20 cellular contexts compared by ENCODE assay signal in the genomic region with DNA sequence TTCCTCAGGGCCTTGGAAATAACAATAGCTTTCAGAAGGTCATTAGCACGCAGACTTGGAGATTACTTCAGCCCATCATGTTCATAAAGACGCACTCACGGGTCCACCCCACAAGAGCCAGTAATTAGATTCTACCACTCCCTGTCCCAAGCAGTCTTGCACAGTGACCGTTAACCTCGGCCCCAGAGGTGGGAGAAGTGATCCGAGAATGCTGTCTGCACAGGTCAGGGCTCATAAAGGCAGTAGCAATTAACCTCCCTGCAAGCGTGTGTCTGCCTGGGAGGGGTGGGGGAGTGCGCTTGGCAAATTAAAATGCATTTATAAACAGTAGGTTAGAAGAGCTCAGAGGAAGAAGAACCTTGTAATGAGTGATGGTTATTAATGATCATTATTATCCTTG.
DNase-seq lines count a peak whose midpoint lies in the region; ATAC-seq, FAIRE-seq and TF ChIP-seq lines count a peak whose summit lies in the region.
"Had no signal": no experiment of that assay in that cellular context is flagged by ENCODE, and none has a peak within 500 bp of the region (broad histone marks: within the 10 kb centered on the region; RNA-seq: fewer than 3 reads in every experiment).

No MANE protein-coding gene starts in this region.

- no peak for TF ChIP-seq CTCF in right lobe of liver (IDR thresholded peaks at IDR 0.05)
- TF ChIP-seq CTCF in HepG2 (CRISPR knock-in tag; IDR thresholded peaks at IDR 0.05) = no peak
- no peak for TF ChIP-seq CTCF in brain (conservative IDR thresholded peaks at IDR 0.05)
- TF ChIP-seq CTCF in neural progenitor cell (IDR thresholded peaks at IDR 0.05) = no peak

- H3K27ac Mint-ChIP-seq in brain (peak overlapping the region in 4 of 5 experiments; percentile 8 to 58 (median 35)), neural progenitor cell (peak overlapping the region; percentile 25)
- H3K27ac Mint-ChIP-seq: B cell had no signal

- no TSS peak for BruUV-seq in HepG2 (replicated peaks; lab: Mats Ljungman, UMichigan)

- H3K9ac ChIP-seq in HepG2 (ENCODE audit: insufficient read depth, low read depth, low read length) (no peak overlapping the region), neural progenitor cell (no peak overlapping the region)

- TF ChIP-seq EP300 in HepG2 (IDR thresholded peaks at IDR 0.05; ENCODE audit: low read depth in 2 of 2, low read length in 2 of 2) (no peak), HepG2 (CRISPR knock-in tag; IDR thresholded peaks at IDR 0.05; ENCODE audit: borderline replicate concordance) (no peak)

- DNase-seq in right lobe of liver (no peak), HepG2 (ENCODE audit: low spot score) (no peak), neural progenitor cell (ENCODE audit: low spot score) (peak; percentile 13), iPS-NIHi7 (ENCODE audit: extremely low spot score) (no peak), AG08395 (ENCODE audit: low spot score) (no peak), caudate nucleus (lab: John Stamatoyannopoulos, UW) (no peak)
- DNase-seq: ACHN; Caco-2; CD4-positive, CD25-positive, alpha-beta regulatory T cell; DMS153; Kasumi-1; NCI-H2029 treated with DMSO at 0.1 percent for 48 hours; NCI-H226; NCI-H526 treated with DMSO at 0.1 percent for 48 hours; SW 1271 had no signal

- H2AFZ ChIP-seq in HepG2 (ENCODE audit: low read length) (no peak overlapping the region), neural progenitor cell (replicated peaks) (no peak overlapping the region)

- WGBS in right lobe of liver (ENCODE audit: insufficient coverage, low coverage, low lambda C conversion rate, missing lambda C conversion rate) = 57% methylated on average over 7 of the region's 8 CpGs
- 39% methylated on average over 8 of the region's 8 CpGs for WGBS in HepG2 (ENCODE audit: low lambda C conversion rate)

- no peak for TF ChIP-seq RAD21 in HepG2 (CRISPR knock-in tag; IDR thresholded peaks at IDR 0.05)

- ATAC-seq in right lobe of liver (peak in 3 of 4 donors; percentile 21 to 27 (median 24)), HepG2 (no peak)

- H3F3A ChIP-seq in neural progenitor cell (ENCODE audit: low read depth) = no peaks in the 10 kb centered on the region

- H4K20me1 ChIP-seq in HepG2 (ENCODE audit: insufficient read depth, low read length) (no peaks in the 10 kb centered on the region), neural progenitor cell (ENCODE audit: low read depth) (no peaks in the 10 kb centered on the region)

- H3K9me3 Mint-ChIP-seq in brain = peaks cover 0 to 4% (median 0%) of the 10 kb centered on the region in 5 experiments
- H3K9me3 Mint-ChIP-seq in neural progenitor cell = peaks cover 3% of the 10 kb centered on the region
- H3K9me3 Mint-ChIP-seq: CD4-positive, CD25-positive, alpha-beta regulatory T cell; IgD-negative memory B cell had no signal

- peaks cover 0 to 6% (median 0%) of the 10 kb centered on the region in 4 donors for H3K4me1 ChIP-seq in right lobe of liver
- no peaks in the 10 kb centered on the region for H3K4me1 ChIP-seq in HepG2 (ENCODE audit: insufficient read depth, low read length)
- H3K4me1 ChIP-seq in neural progenitor cell = peaks cover 3% of the 10 kb centered on the region
- H3K4me1 ChIP-seq: Caco-2, SJSA1 had no signal

- POLR2A ChIA-PET in HepG2 (lab: Yijun Ruan, JAX) = no interaction called here

- H3K27me3 ChIP-seq in right lobe of liver (no peaks in the 10 kb centered on the region), HepG2 (ENCODE audit: control insufficient read depth in 1 of 2, insufficient read depth in 2 of 2, low read length in 2 of 2) (no peaks in the 10 kb centered on the region), neural progenitor cell (no peaks in the 10 kb centered on the region)
- H3K27me3 ChIP-seq: SJSA1 had no signal

- H3K36me3 ChIP-seq in right lobe of liver (no peaks in the 10 kb centered on the region), HepG2 (replicated peaks in 1 of 2; ENCODE audit: control insufficient read depth in 1 of 2, insufficient read depth in 2 of 2, low read length in 2 of 2) (no peaks in the 10 kb centered on the region), neural progenitor cell (no peaks in the 10 kb centered on the region)
- H3K36me3 ChIP-seq: SJSA1 had no signal

- in situ Hi-C loops in HepG2 (cut with HindIII; ENCODE audit: extremely low pct_ligation_motif_present, low pct_unique_long_range_greater_than_20kb) = loop anchor here (25.0 kb wide), 1 partner anchor 752 kb away; no protein-coding TSS in a partner anchor

- TF ChIP-seq POLR2A in right lobe of liver (IDR thresholded peaks at IDR 0.05) = no peak
- TF ChIP-seq POLR2A in HepG2 (IDR thresholded peaks at IDR 0.05; ENCODE audit: insufficient read depth in 1 of 2, low read depth in 2 of 2, low read length in 2 of 2) = no peak

- no peak overlapping the region for H3K4me2 ChIP-seq in HepG2 (ENCODE audit: low read depth, low read length)
- no peak overlapping the region for H3K4me2 ChIP-seq in neural progenitor cell

- H3K79me2 ChIP-seq in HepG2 (ENCODE audit: insufficient read depth, low read length) (no peaks in the 10 kb centered on the region), neural progenitor cell (ENCODE audit: low read depth) (no peaks in the 10 kb centered on the region)

- H3K4me1 Mint-ChIP-seq in brain (peaks cover 32% of the 10 kb centered on the region), neural progenitor cell (peaks cover 25% of the 10 kb centered on the region)
- H3K4me1 Mint-ChIP-seq: B cell; CD4-positive, CD25-positive, alpha-beta regulatory T cell had no signal

- H3K4me3 ChIP-seq in right lobe of liver = no peak overlapping the region
- no peak overlapping the region for H3K4me3 ChIP-seq in HepG2 (replicated peaks in 1 of 3; ENCODE audit: insufficient read depth in 1 of 3, low read depth in 2 of 3, low read length in 3 of 3)
- H3K4me3 ChIP-seq in neural progenitor cell = no peak overlapping the region
- H3K4me3 ChIP-seq: SJSA1 had no signal

- intact Hi-C loops in right lobe of liver (cut with DNase I) (no loop called here), HepG2 (cut with micrococcal nuclease; ENCODE audit: unreplicated experiment) (no loop called here)

- H3K27me3 Mint-ChIP-seq in brain = peaks cover 5% of the 10 kb centered on the region
- peaks cover 8% of the 10 kb centered on the region for H3K27me3 Mint-ChIP-seq in neural progenitor cell (ENCODE audit: insufficient read depth, low read depth)
- H3K27me3 Mint-ChIP-seq: IgD-negative memory B cell had no signal

- H3K9me3 ChIP-seq in right lobe of liver (no peaks in the 10 kb centered on the region), HepG2 (ENCODE audit: low read length) (no peaks in the 10 kb centered on the region), neural progenitor cell (ENCODE audit: low read depth) (no peaks in the 10 kb centered on the region)
- H3K9me3 ChIP-seq: Caco-2, SJSA1 had no signal

- CTCF ChIA-PET in HepG2 (lab: Yijun Ruan, JAX; ENCODE audit: low intra/inter-chr PET ratio, low total read pairs) = interaction anchor here (1.8 kb wide), 1 partner anchor 42 kb away, joined by 17 read pairs; no protein-coding TSS in a partner anchor

- peak overlapping the region in 2 of 5 experiments; percentile 4 to 10 for H3K4me3 Mint-ChIP-seq in brain
- peak overlapping the region; percentile 20 for H3K4me3 Mint-ChIP-seq in neural progenitor cell
- H3K4me3 Mint-ChIP-seq: B cell; CD4-positive, CD25-positive, alpha-beta regulatory T cell; IgD-negative memory B cell had no signal

- H3K27ac ChIP-seq in right lobe of liver (no peak overlapping the region), HepG2 (ENCODE audit: extremely low read length, insufficient read depth, low read length) (no peak overlapping the region), neural progenitor cell (no peak overlapping the region), caudate nucleus (ENCODE audit: low read depth, low read length) (no peak overlapping the region)
- H3K27ac ChIP-seq: SJSA1 had no signal

- no peak for FAIRE-seq in HepG2 (lab: Jason Lieb, UNC)
- FAIRE-seq: GM19239 had no signal

- H3K36me3 Mint-ChIP-seq in brain (no peaks in the 10 kb centered on the region), neural progenitor cell (no peaks in the 10 kb centered on the region)
- H3K36me3 Mint-ChIP-seq: CD4-positive, CD25-positive, alpha-beta regulatory T cell; IgD-negative memory B cell had no signal

TF ChIP-seq in HepG2, 621 proteins besides CTCF, POLR2A, EP300 and RAD21:
- TF ChIP-seq, protein P1, sequence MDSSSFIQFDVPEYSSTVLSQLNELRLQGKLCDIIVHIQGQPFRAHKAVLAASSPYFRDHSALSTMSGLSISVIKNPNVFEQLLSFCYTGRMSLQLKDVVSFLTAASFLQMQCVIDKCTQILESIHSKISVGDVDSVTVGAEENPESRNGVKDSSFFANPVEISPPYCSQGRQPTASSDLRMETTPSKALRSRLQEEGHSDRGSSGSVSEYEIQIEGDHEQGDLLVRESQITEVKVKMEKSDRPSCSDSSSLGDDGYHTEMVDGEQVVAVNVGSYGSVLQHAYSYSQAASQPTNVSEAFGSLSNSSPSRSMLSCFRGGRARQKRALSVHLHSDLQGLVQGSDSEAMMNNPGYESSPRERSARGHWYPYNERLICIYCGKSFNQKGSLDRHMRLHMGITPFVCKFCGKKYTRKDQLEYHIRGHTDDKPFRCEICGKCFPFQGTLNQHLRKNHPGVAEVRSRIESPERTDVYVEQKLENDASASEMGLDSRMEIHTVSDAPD (CRISPR knock-in tag; IDR thresholded peaks at IDR 0.05) = no peak
- no peak for TF ChIP-seq PLRG1 (conservative IDR thresholded peaks at IDR 0.05)
TF ChIP-seq in HepG2: peak in this region for 0.
